15 cellular contexts compared by ENCODE assay signal in the genomic region with DNA sequence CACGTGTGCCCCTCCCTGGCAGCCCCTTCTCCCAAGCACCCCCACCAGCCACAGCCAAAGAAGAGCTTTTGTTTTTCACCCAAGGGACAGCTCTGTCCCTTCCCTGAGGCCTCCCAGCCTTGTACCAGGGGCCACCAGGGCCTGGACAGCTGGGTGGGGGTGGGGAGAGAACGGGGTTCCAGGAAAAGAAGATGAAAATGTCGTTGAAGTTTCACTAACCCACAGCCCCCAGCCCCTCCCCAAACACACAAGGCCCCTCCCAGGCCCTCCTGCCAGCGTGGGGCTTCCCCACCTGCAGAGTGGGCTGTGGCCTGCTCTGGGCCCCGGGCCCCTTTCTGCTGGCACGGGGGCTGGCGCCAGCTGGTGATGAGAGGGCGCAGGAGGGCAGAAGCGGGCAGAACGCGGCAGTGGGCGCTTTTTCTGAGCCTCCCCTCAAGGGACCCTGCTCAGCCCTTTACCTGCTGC. TPM values are rescaled to one million over a fixed set of nuclear protein-coding genes. Genes with fewer than 3 reads are reported as not detected.
DNase-seq lines count a peak whose midpoint lies in the region; ATAC-seq and TF ChIP-seq lines count a peak whose summit lies in the region.
"Had no signal": no experiment of that assay in that cellular context is flagged by ENCODE, and none has a peak within 500 bp of the region (broad histone marks: within the 10 kb centered on the region; RNA-seq: fewer than 3 reads in every experiment).

No MANE protein-coding gene starts in this region.

- no peak for DNase-seq in Caco-2
- DNase-seq in HT-29 (ENCODE audit: low spot score): peak; percentile 24
- no peak for DNase-seq in esophagus muscularis mucosa (ENCODE audit: extremely low spot score)
- peak; percentile 13 for DNase-seq in neural progenitor cell (ENCODE audit: low spot score)
- DNase-seq in activated CD4-positive, CD25-positive, alpha-beta regulatory T cell (lab: John Stamatoyannopoulos, UW): no peak
- DNase-seq in DMS79 treated with DMSO at 0.1 percent for 48 hours (lab: John Stamatoyannopoulos, UW): no peak
- DNase-seq in NCI-H187 treated with DMSO at 0.1 percent for 48 hours (lab: John Stamatoyannopoulos, UW): no peak
- DNase-seq: CD4-positive, CD25-positive, alpha-beta regulatory T cell; foreskin fibroblast; IMR-90; NCI-H187 had no signal

- H3K4me1 ChIP-seq in Caco-2: peaks cover 43% of the 10 kb centered on the region
- H3K4me1 ChIP-seq in esophagus muscularis mucosa: peaks cover 35 to 74% (median 56%) of the 10 kb centered on the region in 4 donors
- H3K4me1 ChIP-seq in neural progenitor cell: peaks cover 38% of the 10 kb centered on the region

- H3K4me3 ChIP-seq in Caco-2 (ENCODE audit: low read depth, low read length): no peak overlapping the region
- no peak overlapping the region for H3K4me3 ChIP-seq in esophagus muscularis mucosa
- peak overlapping the region; percentile 48 for H3K4me3 ChIP-seq in neural progenitor cell
- H3K4me3 ChIP-seq: ovary had no signal

- H3F3A ChIP-seq in neural progenitor cell (ENCODE audit: low read depth): peaks cover 49% of the 10 kb centered on the region

- H3K9me3 Mint-ChIP-seq in Caco-2 (ENCODE audit: unreplicated experiment) (no peaks in the 10 kb centered on the region), neural progenitor cell (no peaks in the 10 kb centered on the region)
- H3K9me3 Mint-ChIP-seq: activated naive CD4-positive, alpha-beta T cell treated with anti-CD3 and anti-CD28 coated beads, Interleukin-2, amount 50 U/mL, for 72 hours; dendritic cell treated with granulocyte-macrophage colony-stimulating factor and Interleukin-4, amounts not matched to agents 40 ng/mL and 50 ng/mL, for 4 days had no signal

- H3K79me2 ChIP-seq in neural progenitor cell (ENCODE audit: low read depth): no peaks in the 10 kb centered on the region

- H3K27me3 ChIP-seq in Caco-2 (replicated peaks; ENCODE audit: control insufficient read depth, insufficient read depth, low read length) (no peaks in the 10 kb centered on the region), esophagus muscularis mucosa (no peaks in the 10 kb centered on the region), neural progenitor cell (no peaks in the 10 kb centered on the region)
- H3K27me3 ChIP-seq: ovary had no signal

- H3K4me2 ChIP-seq in neural progenitor cell: peak overlapping the region; percentile 87

- H3K9me3 ChIP-seq in Caco-2 (no peaks in the 10 kb centered on the region), esophagus muscularis mucosa (no peaks in the 10 kb centered on the region), neural progenitor cell (ENCODE audit: low read depth) (no peaks in the 10 kb centered on the region)
- H3K9me3 ChIP-seq: ovary had no signal

- ATAC-seq in GM21447 (IDR thresholded peaks at IDR 0.05; ENCODE audit: unreplicated experiment): no peak

- TF ChIP-seq CTCF in Caco-2 (IDR thresholded peaks at IDR 0.05; ENCODE audit: insufficient read depth in 1 of 2, low read depth in 1 of 2, low read length in 1 of 2, severe bottlenecking in 1 of 2, unreplicated experiment in 1 of 2) (no peak), esophagus muscularis mucosa (IDR thresholded peaks at IDR 0.05) (no peak), neural progenitor cell (IDR thresholded peaks at IDR 0.05) (no peak)

- no peak overlapping the region for H2AFZ ChIP-seq in neural progenitor cell (replicated peaks)

- H3K4me3 Mint-ChIP-seq in Caco-2 (ENCODE audit: unreplicated experiment) (no peak overlapping the region), neural progenitor cell (peak overlapping the region; percentile 63)
- H3K4me3 Mint-ChIP-seq: CD4-positive, CD25-positive, alpha-beta regulatory T cell; dendritic cell treated with granulocyte-macrophage colony-stimulating factor and Interleukin-4, amounts not matched to agents 40 ng/mL and 50 ng/mL, for 4 days had no signal

- POLR2A ChIA-PET in Caco-2 (lab: Charles Lee): no interaction called here

- CTCF ChIA-PET in Caco-2 (lab: Charles Lee): no interaction called here

- H3K36me3 ChIP-seq in Caco-2 (ENCODE audit: control insufficient read depth, insufficient read depth, low read length): no peaks in the 10 kb centered on the region
- H3K36me3 ChIP-seq in esophagus muscularis mucosa: no peaks in the 10 kb centered on the region
- no peaks in the 10 kb centered on the region for H3K36me3 ChIP-seq in neural progenitor cell
- H3K36me3 ChIP-seq: ovary had no signal

- H4K20me1 ChIP-seq in neural progenitor cell (ENCODE audit: low read depth): no peaks in the 10 kb centered on the region

- peak overlapping the region in 3 of 4 donors; percentile 5 to 98 (median 28) for H3K27ac ChIP-seq in esophagus muscularis mucosa (replicated peaks in 1 of 4)
- no peak overlapping the region for H3K27ac ChIP-seq in neural progenitor cell
- H3K27ac ChIP-seq: ovary had no signal

- WGBS in esophagus muscularis mucosa: 52% methylated on average over 5 of the region's 12 CpGs

- TF ChIP-seq POLR2A in esophagus muscularis mucosa (IDR thresholded peaks at IDR 0.05; ENCODE audit: low read depth): no peak

- H3K36me3 Mint-ChIP-seq in Caco-2 (ENCODE audit: insufficient read depth, unreplicated experiment): no peaks in the 10 kb centered on the region
- peaks cover 3% of the 10 kb centered on the region for H3K36me3 Mint-ChIP-seq in neural progenitor cell
- H3K36me3 Mint-ChIP-seq: activated naive CD4-positive, alpha-beta T cell treated with anti-CD3 and anti-CD28 coated beads, Interleukin-2, amount 50 U/mL, for 72 hours; CD4-positive, CD25-positive, alpha-beta regulatory T cell had no signal

- H3K27ac Mint-ChIP-seq in Caco-2 (ENCODE audit: unreplicated experiment): peak overlapping the region; percentile 55
- H3K27ac Mint-ChIP-seq in neural progenitor cell: peak overlapping the region; percentile 93
- H3K27ac Mint-ChIP-seq: activated naive CD4-positive, alpha-beta T cell treated with anti-CD3 and anti-CD28 coated beads, Interleukin-2, amount 50 U/mL, for 72 hours; CD4-positive, CD25-positive, alpha-beta regulatory T cell; dendritic cell treated with granulocyte-macrophage colony-stimulating factor and Interleukin-4, amounts not matched to agents 40 ng/mL and 50 ng/mL, for 4 days had no signal

- no peaks in the 10 kb centered on the region for H3K27me3 Mint-ChIP-seq in Caco-2 (ENCODE audit: insufficient read depth, unreplicated experiment)
- peaks cover 17% of the 10 kb centered on the region for H3K27me3 Mint-ChIP-seq in neural progenitor cell (ENCODE audit: insufficient read depth, low read depth)

- BruUV-seq in Caco-2 (replicated peaks; lab: Mats Ljungman, UMichigan): no TSS peak

- no peak for TF ChIP-seq EP300 in esophagus muscularis mucosa (IDR thresholded peaks at IDR 0.05)

- intact Hi-C loops in Caco-2 (cut with micrococcal nuclease; ENCODE audit: unreplicated experiment): no loop called here
- intact Hi-C loops in esophagus muscularis mucosa (cut with DNase I): no loop called here

- H3K4me1 Mint-ChIP-seq in Caco-2 (ENCODE audit: low read depth, unreplicated experiment) (peaks cover 5% of the 10 kb centered on the region), neural progenitor cell (peaks cover 43% of the 10 kb centered on the region)

- H3K9ac ChIP-seq in neural progenitor cell: no peak overlapping the region

RNA-seq across cellular contexts. Expression of a gene that starts 5.5 kb away (rescaled TPM):
- 1.6 and 3.2 TPM in 2 replicates for total RNA-seq in Caco-2 (2022)
- total RNA-seq in HT-29 (2014; rRNA removed; shearing (Covaris generic)): 0.44 and 1.4 TPM in 2 replicates
- 10 to 100 TPM in 2 of 4 donors, 1 to 10 TPM in 2; 8.1 to 19.2 (median 9.8) TPM for total RNA-seq in esophagus muscularis mucosa
- 0.15 and 1.7 TPM in 2 replicates for total RNA-seq in neural progenitor cell (ENCODE audit: low replicate concordance)
- total RNA-seq: CD4-positive, CD25-positive, alpha-beta regulatory T cell; IMR-90 had no signal

RNA-seq across cellular contexts. Expression of a gene that starts 9.0 kb away (rescaled TPM):
- 73.7 and 74.7 TPM in 2 replicates for total RNA-seq in Caco-2 (2022)
- total RNA-seq in HT-29 (2014; rRNA removed; shearing (Covaris generic)): 220 and 232 TPM in 2 replicates
- total RNA-seq in esophagus muscularis mucosa: 100 to 1,000 TPM in 2 of 4 donors, 10 to 100 TPM in 2; 99.7 to 168 (median 116) TPM
- 2.4 and 7.0 TPM in 2 replicates for total RNA-seq in neural progenitor cell (ENCODE audit: low replicate concordance)
- total RNA-seq: CD4-positive, CD25-positive, alpha-beta regulatory T cell had no signal

RNA-seq across cellular contexts. Expression of a gene that starts 19.4 kb away (rescaled TPM):
- total RNA-seq in Caco-2 (2022): 109 and 110 TPM in 2 replicates
- total RNA-seq in HT-29 (2014; rRNA removed; shearing (Covaris generic)): 235 and 276 TPM in 2 replicates
- 100 to 1,000 TPM; 144 to 175 (median 155) TPM for total RNA-seq in esophagus muscularis mucosa
- total RNA-seq in neural progenitor cell (ENCODE audit: low replicate concordance): 89.0 and 96.1 TPM in 2 replicates

RNA-seq across cellular contexts. Expression of a gene that starts 23.0 kb away (rescaled TPM):
- total RNA-seq in Caco-2 (2022): 0.84 and 0.95 TPM in 2 replicates
- 2.3 and 3.1 TPM in 2 replicates for total RNA-seq in HT-29 (2014; rRNA removed; shearing (Covaris generic))
- 1 to 10 TPM in 1 of 4 donors, under 1 TPM in 3; 0.32 to 2.4 (median 0.58) TPM for total RNA-seq in esophagus muscularis mucosa
- not detected in 2 replicates for total RNA-seq in neural progenitor cell (ENCODE audit: low replicate concordance)
- total RNA-seq: IMR-90 had no signal

RNA-seq across cellular contexts. Expression of a gene that starts 27.4 kb away (rescaled TPM):
- 145 and 147 TPM in 2 replicates for total RNA-seq in Caco-2 (2022)
- total RNA-seq in HT-29 (2014; rRNA removed; shearing (Covaris generic)): 200 and 243 TPM in 2 replicates
- 100 to 1,000 TPM in 2 of 4 donors, 10 to 100 TPM in 2; 73.4 to 136 (median 108) TPM for total RNA-seq in esophagus muscularis mucosa
- total RNA-seq in neural progenitor cell (ENCODE audit: low replicate concordance): 143 and 198 TPM in 2 replicates

Comparison
In these comparisons a context has a peak if more than half of its experiments do, and no peak if none do; other contexts are left out.
1. DNase-seq: peak in HT-29 (single experiment) and neural progenitor cell (single experiment); none in Caco-2 (0 of 2), esophagus muscularis mucosa (single experiment), activated CD4-positive, CD25-positive, alpha-beta regulatory T cell (0 of 4), DMS79 treated with DMSO at 0.1 percent for 48 hours (single experiment) and NCI-H187 treated with DMSO at 0.1 percent for 48 hours (single experiment).